Comparison of ENCODE assay signal across 8 cellular contexts in the genomic region with DNA sequence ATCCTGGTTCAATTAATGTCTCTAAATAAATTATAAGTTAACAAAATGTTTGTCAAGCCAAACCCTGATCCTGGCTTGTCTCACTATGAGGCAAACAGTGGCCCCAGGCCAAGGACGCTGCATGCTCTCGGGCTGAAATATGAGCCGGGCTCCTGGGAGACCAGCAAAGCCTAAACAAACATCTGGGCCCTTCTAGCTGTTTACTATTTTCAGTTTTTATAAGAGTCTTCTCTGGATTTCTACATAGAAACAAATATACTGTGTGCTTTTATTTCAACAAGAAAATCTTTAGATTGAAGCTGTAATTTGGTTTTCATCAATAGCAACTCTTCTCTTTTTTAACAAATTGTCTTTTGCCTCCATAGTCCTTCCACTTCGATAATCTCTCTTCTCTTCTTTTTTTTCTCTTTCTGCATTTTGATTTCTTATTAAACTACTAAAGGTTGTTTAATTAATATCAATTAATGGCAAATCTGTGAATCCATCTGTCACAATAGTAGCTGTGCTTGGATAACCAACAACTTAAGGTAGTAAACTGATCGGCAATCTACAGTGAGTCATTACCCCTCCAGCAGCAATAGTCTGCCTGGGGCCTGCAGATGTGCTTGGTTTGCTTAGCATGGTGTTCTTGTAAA.
DNase-seq lines count a peak whose midpoint lies in the region; ATAC-seq, FAIRE-seq and TF ChIP-seq lines count a peak whose summit lies in the region.

No MANE protein-coding gene starts in this region.

- H3K9me3 ChIP-seq in liver (ENCODE audit: control insufficient read depth in 4 of 4, low read length in 3 of 4) (no peaks in the 10 kb centered on the region), aorta (ENCODE audit: control insufficient read depth, low read length) (peaks cover 1% of the 10 kb centered on the region)

- H3K4me3 Mint-ChIP-seq in MCF 10A (ENCODE audit: unreplicated experiment): peak overlapping the region; percentile 48

- H3K9me3 Mint-ChIP-seq in MCF 10A (ENCODE audit: unreplicated experiment): no peaks in the 10 kb centered on the region

- CTCF ChIA-PET in MCF 10A (lab: Yijun Ruan, JAX): interaction anchor here (0.7 kb wide), 1 partner anchor 40 kb away, joined by 4 read pairs; no protein-coding TSS in a partner anchor

- H3K27ac ChIP-seq in liver (ENCODE audit: low read depth in 1 of 2, low read length in 2 of 2): no peak overlapping the region
- H3K27ac ChIP-seq in aorta (ENCODE audit: low read depth in 1 of 2, low read length in 2 of 2): no peak overlapping the region

- H3K36me3 ChIP-seq in liver (ENCODE audit: control insufficient read depth in 4 of 4, insufficient read depth in 3 of 4, low read depth in 1 of 4, low read length in 3 of 4) (no peaks in the 10 kb centered on the region), aorta (ENCODE audit: control insufficient read depth in 1 of 2, insufficient read depth in 2 of 2, low read length in 1 of 2) (no peaks in the 10 kb centered on the region)

- peak overlapping the region; percentile 90 for H3K27ac Mint-ChIP-seq in MCF 10A (ENCODE audit: low read depth, unreplicated experiment)

- POLR2A ChIA-PET in MCF 10A (lab: Yijun Ruan, JAX): interaction anchor here (0.7 to 3.9 kb wide), 8 partner anchors 12 to 229 kb away, joined by 3 to 26 read pairs (median 4); a partner anchor contains a TSS

- no peak overlapping the region for H3K9ac ChIP-seq in liver (ENCODE audit: low read depth in 1 of 2, low read length in 2 of 2)

- TF ChIP-seq CTCF in AG09309 (IDR thresholded peaks at IDR 0.05; ENCODE audit: control insufficient read depth, insufficient read depth, low read depth, low read length, missing control alignments) (no peak), MCF 10A (IDR thresholded peaks at IDR 0.05; ENCODE audit: unreplicated experiment) (no peak), liver (IDR thresholded peaks at IDR 0.05; ENCODE audit: low read depth, low read length, missing input control) (no peak)

- peaks cover 26% of the 10 kb centered on the region for H3K4me1 Mint-ChIP-seq in MCF 10A (ENCODE audit: insufficient read depth, unreplicated experiment)

- no peaks in the 10 kb centered on the region for H3K27me3 Mint-ChIP-seq in MCF 10A (ENCODE audit: insufficient read depth, unreplicated experiment)

- H3K36me3 Mint-ChIP-seq in MCF 10A (ENCODE audit: insufficient read depth, unreplicated experiment): no peaks in the 10 kb centered on the region

- 44% methylated on average over 5 of the region's 5 CpGs for WGBS in liver
- 32% methylated on average over 5 of the region's 5 CpGs for WGBS in aorta, 2 donors

- ATAC-seq in aorta (ENCODE audit: low FRiP score): peak; percentile 79
- ATAC-seq in HG03378 (IDR thresholded peaks at IDR 0.05; ENCODE audit: unreplicated experiment): no peak

- H3K4me3 ChIP-seq in AG09309 (ENCODE audit: control insufficient read depth, low read depth, low read length) (no peak overlapping the region), liver (ENCODE audit: low read depth in 1 of 3, low read length in 3 of 3) (no peak overlapping the region), aorta (ENCODE audit: low read length in 2 of 2) (no peak overlapping the region)

- H3K27me3 ChIP-seq in liver (ENCODE audit: control insufficient read depth in 4 of 4, insufficient read depth in 4 of 4, low read length in 3 of 4) (no peaks in the 10 kb centered on the region), aorta (ENCODE audit: control insufficient read depth in 1 of 2, insufficient read depth in 2 of 2, low read length in 1 of 2) (no peaks in the 10 kb centered on the region)

- DNase-seq in AG09309 (ENCODE audit: low read depth) (peak; percentile 21), NCI-H1417 (lab: John Stamatoyannopoulos, UW) (peak; percentile 12 to 69 (median 26)), MCF 10A (ENCODE audit: unreplicated experiment) (peak; percentile 87), aorta (peak; percentile 63 to 83), GM19239 (ENCODE audit: insufficient read length, low spot score) (no peak)
- DNase-seq in stimulated activated naive CD4-positive, alpha-beta T cell (lab: John Stamatoyannopoulos, UW): no peak

- H3K4me1 ChIP-seq in liver (ENCODE audit: control insufficient read depth in 4 of 4, insufficient read depth in 4 of 4, low read length in 3 of 4): peaks cover 0 to 7% (median 5%) of the 10 kb centered on the region in 4 donors
- H3K4me1 ChIP-seq in aorta (ENCODE audit: control insufficient read depth in 1 of 2, insufficient read depth in 2 of 2, low read length in 2 of 2): no peaks in the 10 kb centered on the region

- no peak for FAIRE-seq in GM19239 (lab: Jason Lieb, UNC)

- intact Hi-C loops in MCF 10A (cut with micrococcal nuclease): no loop called here
- intact Hi-C loops in aorta (cut with DNase I): no loop called here

- BruUV-seq in MCF 10A (replicated peaks; lab: Mats Ljungman, UMichigan): no TSS peak

- TF ChIP-seq RAD21 in liver (IDR thresholded peaks at IDR 0.05): peak; percentile 10 to 23

TF ChIP-seq in liver, 16 proteins besides CTCF, POLR2A, EP300 and RAD21:
- TF ChIP-seq RXRA (IDR thresholded peaks at IDR 0.05) (peak in 1 of 2 donors; percentile 25), SP1 (IDR thresholded peaks at IDR 0.05) (no peak), HNF4A (conservative IDR thresholded peaks at IDR 0.05) (peak in 1 of 2 donors; percentile 25), EGR1 (IDR thresholded peaks at IDR 0.05; ENCODE audit: low read depth in 2 of 2) (no peak)

Comparison
In these comparisons a context has a peak if more than half of its experiments do, and no peak if none do; other contexts are left out.
1. DNase-seq: peak in AG09309 (single experiment), NCI-H1417 (3 of 3), MCF 10A (single experiment) and aorta (2 of 2); none in stimulated activated naive CD4-positive, alpha-beta T cell (0 of 6) and GM19239 (single experiment).